29 cellular contexts compared by ENCODE assay signal in the genomic region with DNA sequence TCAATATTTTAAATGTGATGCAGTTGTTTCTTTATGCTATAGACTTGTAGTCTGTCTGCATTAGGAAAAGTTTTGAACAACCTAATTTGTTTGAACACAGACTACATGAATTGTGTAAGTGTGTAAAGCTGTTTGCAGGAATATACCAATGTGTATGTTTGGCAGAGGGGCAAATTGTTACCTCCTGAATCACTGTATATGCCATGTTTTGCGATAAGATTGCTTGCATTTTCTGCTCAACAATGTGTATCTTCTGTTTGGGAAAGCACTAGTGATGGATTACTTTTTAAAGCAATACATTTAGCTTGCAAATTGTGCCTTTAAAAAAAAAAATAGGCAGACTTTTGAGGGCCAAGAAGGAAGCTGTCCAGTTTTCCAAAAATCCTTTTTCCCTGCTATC.
"Had no signal": no experiment of that assay in that cellular context is flagged by ENCODE, and none has a peak within 500 bp of the region (broad histone marks: within the 10 kb centered on the region; RNA-seq: fewer than 3 reads in every experiment).

No MANE protein-coding gene starts in this region.

- H3K4me3 Mint-ChIP-seq: naive thymus-derived CD4-positive, alpha-beta T cell; nephron; neural progenitor cell; stimulated activated naive B cell treated with anti-CD40 and anti-IgM and Interleukin-4, amounts not matched to agents 10 μg/mL and 1 μg/mL and 100 μg/mL, for 72 hours; stimulated activated naive CD8-positive, alpha-beta T cell treated with anti-CD3 and anti-CD28 coated beads, Interleukin-15, Interleukin-2, amounts not matched to agents 100 ng/mL and 50 ng/mL, for 24 hours had no signal

- H3K27ac ChIP-seq: coronary artery, esophagus muscularis mucosa, heart right ventricle, left lung, neural progenitor cell, parathyroid adenoma, right lobe of liver, thoracic aorta, tibial nerve, upper lobe of left lung had no signal

- DNase-seq: dermis blood vessel endothelial cell; effector memory CD4-positive, alpha-beta T cell; foreskin melanocyte; glutamatergic neuron; heart right ventricle; hippocampal formation; left cardiac atrium; left lung; mesendoderm; midbrain; naive thymus-derived CD4-positive, alpha-beta T cell; right lobe of liver; small intestine; stimulated activated CD4-positive, alpha-beta T cell treated with anti-CD3 and anti-CD28 coated beads, Interleukin-15, amount 100 ng/mL, for 24 hours; stimulated activated CD4-positive, alpha-beta T cell treated with anti-CD3 and anti-CD28 coated beads, Interleukin-2, amount 100 ng/mL, for 48 hours; stimulated activated naive B cell treated with anti-CD40 and anti-IgM and Interleukin-4, amounts not matched to agents 10 μg/mL and 1 μg/mL and 100 μg/mL, for 72 hours; upper lobe of left lung had no signal

- H3K4me3 ChIP-seq: coronary artery, esophagus muscularis mucosa, heart right ventricle, left lung, neural progenitor cell, right lobe of liver, thoracic aorta, tibial nerve, upper lobe of left lung had no signal

- H3K4me2 ChIP-seq: neural progenitor cell had no signal

- H2AFZ ChIP-seq: neural progenitor cell, parathyroid adenoma had no signal

- H3K4me1 Mint-ChIP-seq: nephron had no signal

- H3K9ac ChIP-seq: neural progenitor cell, parathyroid adenoma had no signal

- H3K27ac Mint-ChIP-seq: nephron; neural progenitor cell; progenitor cell of endocrine pancreas; stimulated activated naive B cell treated with anti-CD40 and anti-IgM and Interleukin-4, amounts not matched to agents 10 μg/mL and 1 μg/mL and 100 μg/mL, for 72 hours; stimulated activated naive CD8-positive, alpha-beta T cell treated with anti-CD3 and anti-CD28 coated beads, Interleukin-15, Interleukin-2, amounts not matched to agents 100 ng/mL and 50 ng/mL, for 24 hours had no signal

- H3K9me3 Mint-ChIP-seq: naive thymus-derived CD4-positive, alpha-beta T cell; nephron; neural progenitor cell; stimulated activated naive B cell treated with anti-CD40 and anti-IgM and Interleukin-4, amounts not matched to agents 10 μg/mL and 1 μg/mL and 100 μg/mL, for 72 hours; stimulated activated naive CD8-positive, alpha-beta T cell treated with anti-CD3 and anti-CD28 coated beads, Interleukin-15, Interleukin-2, amounts not matched to agents 100 ng/mL and 50 ng/mL, for 24 hours had no signal

- H3K27me3 ChIP-seq: esophagus muscularis mucosa, heart right ventricle, left lung, neural progenitor cell, right lobe of liver, tibial nerve, upper lobe of left lung had no signal

- H3K4me1 ChIP-seq: parathyroid adenoma, right lobe of liver had no signal

- FAIRE-seq: endothelial cell of umbilical vein, islet of Langerhans, small intestine, urothelium cell line had no signal

- H3K9me3 ChIP-seq: esophagus muscularis mucosa, heart right ventricle, left lung, right lobe of liver, thoracic aorta, tibial nerve, upper lobe of left lung had no signal

- H3K27me3 Mint-ChIP-seq: naive thymus-derived CD4-positive, alpha-beta T cell; progenitor cell of endocrine pancreas; stimulated activated naive B cell treated with anti-CD40 and anti-IgM and Interleukin-4, amounts not matched to agents 10 μg/mL and 1 μg/mL and 100 μg/mL, for 72 hours; stimulated activated naive CD8-positive, alpha-beta T cell treated with anti-CD3 and anti-CD28 coated beads, Interleukin-15, Interleukin-2, amounts not matched to agents 100 ng/mL and 50 ng/mL, for 24 hours had no signal

- H3K79me2 ChIP-seq: parathyroid adenoma had no signal

- ATAC-seq: heart right ventricle; left cardiac atrium; left lung; naive thymus-derived CD4-positive, alpha-beta T cell; right lobe of liver; stimulated activated naive B cell treated with anti-CD40 and anti-IgM and Interleukin-4, amounts not matched to agents 10 μg/mL and 1 μg/mL and 100 μg/mL, for 72 hours had no signal
